ENCODE assay signal across 18 cellular contexts in genomic region chr17:64242633-64243032, GRCh38. TPM values are rescaled to one million over a fixed set of nuclear protein-coding genes. Genes with fewer than 3 reads are reported as not detected.
DNase-seq lines count a peak whose midpoint lies in the region; ATAC-seq, FAIRE-seq and TF ChIP-seq lines count a peak whose summit lies in the region.
"Had no signal": no experiment of that assay in that cellular context is flagged by ENCODE, and none has a peak within 500 bp of the region (broad histone marks: within the 10 kb centered on the region; RNA-seq: fewer than 3 reads in every experiment).

No MANE protein-coding gene starts in this region.

- POLR2A ChIA-PET in IMR-90 (lab: Charles Lee; ENCODE audit: unreplicated experiment), result no interaction called here

- no peaks in the 10 kb centered on the region for H3K27me3 Mint-ChIP-seq in astrocyte (ENCODE audit: low read depth, unreplicated experiment)
- H3K27me3 Mint-ChIP-seq in nephron progenitor cell (ENCODE audit: low read depth, poor library complexity), result peaks cover 8% of the 10 kb centered on the region
- no peaks in the 10 kb centered on the region for H3K27me3 Mint-ChIP-seq in stimulated activated naive B cell treated with anti-CD40 and anti-IgM and Interleukin-4, amounts not matched to agents 10 μg/mL and 1 μg/mL and 100 μg/mL, for 72 hours
- H3K27me3 Mint-ChIP-seq: B cell; CD4-positive, alpha-beta T cell had no signal

- intact Hi-C loops in IMR-90 (cut with micrococcal nuclease), result no loop called here

- peaks cover 6% of the 10 kb centered on the region for H3K9me1 ChIP-seq in IMR-90 (ENCODE audit: insufficient read depth, low read length)

- no TSS peak for BruUV-seq in IMR-90 (replicated peaks; lab: Mats Ljungman, UMichigan)

- no peak overlapping the region for H2AK5ac ChIP-seq in IMR-90 (ENCODE audit: low read depth, low read length)

- H3K56ac ChIP-seq in IMR-90 (ENCODE audit: extremely low read depth, insufficient read depth, low read length), result no peak overlapping the region

- H3K4me1 ChIP-seq in IMR-90 (ENCODE audit: control insufficient read depth, insufficient read depth, low read length), result peaks cover 16% of the 10 kb centered on the region
- peaks cover 34% of the 10 kb centered on the region for H3K4me1 ChIP-seq in astrocyte (ENCODE audit: insufficient read depth, low read length)

- H2AFZ ChIP-seq in IMR-90 (replicated peaks; ENCODE audit: low read length, poor library complexity) (peak overlapping the region; percentile 38), astrocyte (ENCODE audit: low read depth, low read length) (no peak overlapping the region)
- H2AFZ ChIP-seq: GM23338 had no signal

- H3K4me1 Mint-ChIP-seq in astrocyte (ENCODE audit: low read depth, unreplicated experiment), result peaks cover 51% of the 10 kb centered on the region
- peaks cover 37% of the 10 kb centered on the region for H3K4me1 Mint-ChIP-seq in nephron progenitor cell
- H3K4me1 Mint-ChIP-seq in stimulated activated naive B cell treated with anti-CD40 and anti-IgM and Interleukin-4, amounts not matched to agents 10 μg/mL and 1 μg/mL and 100 μg/mL, for 72 hours, result peaks cover 8 to 36% of the 10 kb centered on the region in 2 donors

- H2BK15ac ChIP-seq in IMR-90 (ENCODE audit: low read depth, low read length), result no peak overlapping the region

- TF ChIP-seq RAD21 in IMR-90 (IDR thresholded peaks at IDR 0.05; ENCODE audit: low read length), result no peak

- no peak overlapping the region for H4K5ac ChIP-seq in IMR-90 (ENCODE audit: low read depth, low read length)

- no peak for DNase-seq in IMR-90
- no peak for DNase-seq in astrocyte (ENCODE audit: low read depth)
- DNase-seq in nephron progenitor cell, result no peak
- no peak for DNase-seq in stimulated activated naive B cell treated with anti-CD40 and anti-IgM and Interleukin-4, amounts not matched to agents 10 μg/mL and 1 μg/mL and 100 μg/mL, for 72 hours
- no peak for DNase-seq in iPS-NIHi7 (ENCODE audit: extremely low spot score)
- no peak for DNase-seq in NCI-H2081 (lab: John Stamatoyannopoulos, UW)
- DNase-seq: C1 segment of cervical spinal cord; Calu3; CD4-positive, alpha-beta T cell; DMS79 treated with DMSO at 0.1 percent for 48 hours; EL; H7 had no signal

- no peak overlapping the region for H3K4ac ChIP-seq in IMR-90 (ENCODE audit: low read depth, low read length)

- H3K9ac ChIP-seq in IMR-90 (ENCODE audit: low read depth, low read length) (no peak overlapping the region), astrocyte (ENCODE audit: low read length) (no peak overlapping the region)

- dilution Hi-C loops in IMR-90 (cut with HindIII; ENCODE audit: low sequenced_read_pairs, unreplicated experiment), result no loop called here

- H3K9me3 ChIP-seq in IMR-90 (ENCODE audit: control insufficient read depth, insufficient read depth, low read length), result no peaks in the 10 kb centered on the region
- H3K9me3 ChIP-seq in astrocyte (ENCODE audit: insufficient read depth, low read depth, low read length), result no peaks in the 10 kb centered on the region

- H3K79me1 ChIP-seq in IMR-90 (ENCODE audit: low read depth in 1 of 2, low read length in 2 of 2), result peaks cover 19 to 49% of the 10 kb centered on the region in 2 experiments; a peak in 3 of 4 replicates

- no peaks in the 10 kb centered on the region for H3K36me3 ChIP-seq in IMR-90 (ENCODE audit: control insufficient read depth, insufficient read depth, low read length)
- no peaks in the 10 kb centered on the region for H3K36me3 ChIP-seq in astrocyte (ENCODE audit: insufficient read depth, low read length)

- in situ Hi-C loops in IMR-90 (cut with MboI; ENCODE audit: low sequenced_read_pairs), result no loop called here

- H3K18ac ChIP-seq in IMR-90 (ENCODE audit: low read depth, low read length), result no peak overlapping the region

- no peak for FAIRE-seq in astrocyte (lab: Jason Lieb, UNC)
- FAIRE-seq: A204.1, G401.6, GM12891 had no signal

- H3K27ac ChIP-seq in IMR-90 (ENCODE audit: insufficient read depth, low read length), result no peak overlapping the region
- no peak overlapping the region for H3K27ac ChIP-seq in astrocyte (ENCODE audit: low read depth, low read length)

- no peak overlapping the region for H2BK5ac ChIP-seq in IMR-90 (ENCODE audit: low read depth, low read length, poor library complexity, severe bottlenecking)

- H3K14ac ChIP-seq in IMR-90 (replicated peaks; ENCODE audit: low read depth, low read length), result no peak overlapping the region

- TF ChIP-seq POLR2A in IMR-90 (IDR thresholded peaks at IDR 0.05; ENCODE audit: low read depth, low read length), result no peak

- no peak overlapping the region for H2BK120ac ChIP-seq in IMR-90 (ENCODE audit: low read depth, low read length)

- H2AK9ac ChIP-seq in IMR-90 (replicated peaks; ENCODE audit: low read depth, low read length, poor library complexity), result no peak overlapping the region

- peak overlapping the region; percentile 10 for H3K27ac Mint-ChIP-seq in astrocyte (ENCODE audit: unreplicated experiment)
- H3K27ac Mint-ChIP-seq in nephron progenitor cell, result peak overlapping the region; percentile 66
- peak overlapping the region; percentile 20 for H3K27ac Mint-ChIP-seq in stimulated activated naive B cell treated with anti-CD40 and anti-IgM and Interleukin-4, amounts not matched to agents 10 μg/mL and 1 μg/mL and 100 μg/mL, for 72 hours
- H3K27ac Mint-ChIP-seq: B cell; CD4-positive, alpha-beta T cell; GM23338 had no signal

- H3K4me3 ChIP-seq in IMR-90 (ENCODE audit: insufficient read depth, low read depth, low read length) (no peak overlapping the region), astrocyte (ENCODE audit: insufficient read depth, low read depth, low read length) (no peak overlapping the region)
- H3K4me3 ChIP-seq: GM23338 had no signal

- H3K27me3 ChIP-seq in IMR-90 (ENCODE audit: control insufficient read depth, insufficient read depth, low read length) (no peaks in the 10 kb centered on the region), astrocyte (ENCODE audit: insufficient read depth, low read length) (no peaks in the 10 kb centered on the region)

- ATAC-seq in IMR-90 (ENCODE audit: low read depth) (no peak), HG03521 (IDR thresholded peaks at IDR 0.05; ENCODE audit: unreplicated experiment) (no peak)
- ATAC-seq in stimulated activated naive B cell treated with anti-CD40 and anti-IgM and Interleukin-4, amounts not matched to agents 10 μg/mL and 1 μg/mL and 100 μg/mL, for 72 hours (replicated peaks), result no peak
- ATAC-seq: GM23338 had no signal

- no peak overlapping the region for H2BK20ac ChIP-seq in IMR-90 (ENCODE audit: low read depth, low read length)

- H3K36me3 Mint-ChIP-seq in astrocyte (ENCODE audit: low read depth, unreplicated experiment) (peaks cover 9% of the 10 kb centered on the region), nephron progenitor cell (ENCODE audit: low read depth) (no peaks in the 10 kb centered on the region)
- H3K36me3 Mint-ChIP-seq in stimulated activated naive B cell treated with anti-CD40 and anti-IgM and Interleukin-4, amounts not matched to agents 10 μg/mL and 1 μg/mL and 100 μg/mL, for 72 hours, result peaks cover 10 to 12% of the 10 kb centered on the region in 2 donors

- no peak overlapping the region for H3K4me2 ChIP-seq in IMR-90 (ENCODE audit: low read depth, low read length)
- no peak overlapping the region for H3K4me2 ChIP-seq in astrocyte (ENCODE audit: low read length)
- H3K4me2 ChIP-seq: GM23338 had no signal

- 100% methylated on average over 2 of the region's 7 CpGs; no CpG with 5 or more reads in 1 of the 2 experiments for whole genome bisulfite sequencing in IMR-90 (ENCODE audit: extremely low coverage in 2 of 2, insufficient read length in 1 of 2), 2 experiments

- no peak overlapping the region for H4K8ac ChIP-seq in IMR-90 (ENCODE audit: low read depth in 2 of 2, low read length in 2 of 2)

- TF ChIP-seq CTCF in IMR-90 (conservative IDR thresholded peaks at IDR 0.05; ENCODE audit: low read depth, low read length) (no peak), astrocyte (IDR thresholded peaks at IDR 0.05; ENCODE audit: insufficient read depth, low read depth, low read length) (no peak), nephron progenitor cell (IDR thresholded peaks at IDR 0.05) (no peak)

- peak overlapping the region; percentile 3; the same call in 1 of the 2 replicates for H3K23ac ChIP-seq in IMR-90 (ENCODE audit: low read depth, low read length)

- H4K20me1 ChIP-seq in IMR-90 (ENCODE audit: insufficient read depth, low read length), result peaks cover 13% of the 10 kb centered on the region
- H4K20me1 ChIP-seq in astrocyte (ENCODE audit: insufficient read depth, low read length), result peaks cover 4% of the 10 kb centered on the region

- peaks cover 21% of the 10 kb centered on the region for H3K79me2 ChIP-seq in astrocyte (ENCODE audit: insufficient read depth, low read length)

- no peak overlapping the region for H3K4me3 Mint-ChIP-seq in astrocyte (ENCODE audit: unreplicated experiment)
- H3K4me3 Mint-ChIP-seq in nephron progenitor cell, result no peak overlapping the region
- no peak overlapping the region for H3K4me3 Mint-ChIP-seq in stimulated activated naive B cell treated with anti-CD40 and anti-IgM and Interleukin-4, amounts not matched to agents 10 μg/mL and 1 μg/mL and 100 μg/mL, for 72 hours
- H3K4me3 Mint-ChIP-seq: B cell; CD4-positive, alpha-beta T cell; GM23338 had no signal

- CTCF ChIA-PET in IMR-90 (lab: Yijun Ruan, JAX), result no interaction called here

- no peak overlapping the region for H4K91ac ChIP-seq in IMR-90 (ENCODE audit: insufficient read depth, low read depth, low read length)

- no peaks in the 10 kb centered on the region for H3K9me3 Mint-ChIP-seq in astrocyte (ENCODE audit: unreplicated experiment)
- no peaks in the 10 kb centered on the region for H3K9me3 Mint-ChIP-seq in nephron progenitor cell
- H3K9me3 Mint-ChIP-seq in stimulated activated naive B cell treated with anti-CD40 and anti-IgM and Interleukin-4, amounts not matched to agents 10 μg/mL and 1 μg/mL and 100 μg/mL, for 72 hours, result no peaks in the 10 kb centered on the region
- H3K9me3 Mint-ChIP-seq: CD4-positive, alpha-beta T cell; GM23338 had no signal

TF ChIP-seq in IMR-90, 13 proteins besides CTCF, POLR2A, EP300 and RAD21:
- TF ChIP-seq MAZ (IDR thresholded peaks at IDR 0.05; ENCODE audit: borderline replicate concordance, low read depth, low read length) (no peak), ELK1 (IDR thresholded peaks at IDR 0.05; ENCODE audit: borderline replicate concordance, low read depth, low read length) (no peak)

RNA-seq across cellular contexts. Expression of gene TEX2, which starts 20.4 kb away (rescaled TPM):
- total RNA-seq in IMR-90 (2012; rRNA removed) (21.9 and 24.4 TPM in 2 replicates), astrocyte (56.1 and 58.2 TPM in 2 replicates)
- 17.1 and 18.2 TPM in 2 replicates for polyA plus RNA-seq in IMR-90 (2012; rRNA removed)
- polyA plus RNA-seq in IMR-90 (2012; cell fraction: cytosol; rRNA removed), result 9.4 and 10.0 TPM in 2 replicates
- 6.9 and 17.6 TPM in 2 replicates for polyA plus RNA-seq in IMR-90 (2012; cell fraction: nucleus; rRNA removed; ENCODE audit: low replicate concordance)

Comparison
In these comparisons a context has a peak if more than half of its experiments do, and no peak if none do; other contexts are left out.
1. H3K27ac Mint-ChIP-seq: peak in every context shown above with its lines; median percentile 66 in nephron progenitor cell; 20 in stimulated activated naive B cell treated with anti-CD40 and anti-IgM and Interleukin-4, amounts not matched to agents 10 μg/mL and 1 μg/mL and 100 μg/mL, for 72 hours; 10 in astrocyte.